7 cellular contexts compared by ENCODE assay signal in the genomic region with DNA sequence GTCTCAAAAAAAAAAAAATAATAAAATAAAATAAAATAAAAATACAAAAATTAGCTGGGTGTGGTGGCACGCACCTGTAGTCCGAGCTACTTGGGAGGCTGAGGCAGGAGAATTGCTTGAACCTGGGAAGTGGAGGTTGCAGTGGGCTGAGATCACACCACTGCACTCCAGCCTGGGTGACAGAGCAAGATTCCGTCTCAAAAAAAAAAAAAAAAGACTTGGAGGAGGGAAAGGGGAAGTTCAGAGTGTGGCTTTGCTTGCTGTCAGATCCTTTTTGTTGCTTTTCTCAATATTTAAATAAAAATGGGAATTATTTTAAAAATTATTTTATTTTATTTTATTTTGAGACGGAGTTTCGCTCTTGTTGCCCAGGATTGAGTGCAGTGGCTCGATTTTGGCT. TPM values are rescaled to one million over a fixed set of nuclear protein-coding genes. Genes with fewer than 3 reads are reported as not detected.
A peak's percentile ranks its signal among the peaks of the same experiment; 100 is the strongest.
DNase-seq lines count a peak whose midpoint lies in the region; ATAC-seq, FAIRE-seq and TF ChIP-seq lines count a peak whose summit lies in the region.
"Not testable (repeated sequence)": the region's sequence is repeated elsewhere in the genome, so short reads cannot be mapped to it uniquely, and the experiment has no call there.

No MANE protein-coding gene starts in this region.

- intact Hi-C loops in K562 (cut with micrococcal nuclease); stomach (cut with DNase I; ENCODE audit: low total_unique reads): not testable (repeated sequence)
- intact Hi-C loops in esophagus muscularis mucosa (cut with DNase I), result loop anchor here (5.0 kb wide), 1 partner anchor 62 kb away; no protein-coding TSS in a partner anchor

- WGBS in K562 (ENCODE audit: insufficient coverage, low coverage, missing lambda C conversion rate), result 85% methylated on average over 5 of the region's 6 CpGs
- WGBS in esophagus muscularis mucosa, result 92% methylated on average over 6 of the region's 6 CpGs
- 78 to 97% (median 90%) methylated on average over 6 of the region's 6 CpGs for WGBS in stomach, 5 donors

- TF ChIP-seq CTCF in RWPE2 (IDR thresholded peaks at IDR 0.05; ENCODE audit: poor library complexity, severe bottlenecking); K562 (IDR thresholded peaks at IDR 0.05 in 2 of 3, conservative IDR thresholded peaks at IDR 0.05 in 1 of 3; ENCODE audit: insufficient read depth in 2 of 3, low read depth in 1 of 3, low read length in 3 of 3); esophagus muscularis mucosa (IDR thresholded peaks at IDR 0.05); neutrophil (IDR thresholded peaks at IDR 0.05); stomach (IDR thresholded peaks at IDR 0.05): not testable (repeated sequence)

- not testable (repeated sequence) for H3K4me2 ChIP-seq in K562 (ENCODE audit: insufficient read depth, low read length)

- not testable (repeated sequence) for ATAC-seq in RWPE2 (ENCODE audit: low read depth); K562

- H3K9me3 ChIP-seq in RWPE2 (ENCODE audit: severe bottlenecking); K562 (replicated peaks; ENCODE audit: control insufficient read depth, insufficient read depth, low read depth, low read length); esophagus muscularis mucosa; neutrophil; stomach: not testable (repeated sequence)

- in situ Hi-C loops in KBM-7 (cut with MboI; ENCODE audit: low pct_unique_long_range_greater_than_20kb, low sequenced_read_pairs); K562 (cut with MboI): not testable (repeated sequence)

- H3K27ac ChIP-seq in RWPE2 (ENCODE audit: poor library complexity, severe bottlenecking), result peak overlapping the region; percentile 86
- H3K27ac ChIP-seq in K562 (ENCODE audit: extremely low read depth, low read depth, low read length), result not testable (repeated sequence)
- peak overlapping the region in 3 of 4 donors; percentile 48 to 61 (median 56) for H3K27ac ChIP-seq in esophagus muscularis mucosa (replicated peaks in 1 of 4)
- H3K27ac ChIP-seq in neutrophil, result peak overlapping the region; percentile 82
- H3K27ac ChIP-seq in stomach, result peak overlapping the region in 3 of 5 donors; percentile 1 to 89 (median 69)

- CTCF ChIA-PET in K562 (lab: Yijun Ruan, JAX; ENCODE audit: low intra/inter-chr PET ratio), result not testable (repeated sequence)

- not testable (repeated sequence) for H3K4me3 ChIP-seq in RWPE2 (ENCODE audit: severe bottlenecking); K562; esophagus muscularis mucosa; stomach
- H3K4me3 ChIP-seq in neutrophil (ENCODE audit: low read depth in 1 of 2, low read length in 1 of 2), result peak overlapping the region in 1 of 2 experiments; percentile 14

- not testable (repeated sequence) for H4K20me1 ChIP-seq in K562 (replicated peaks; ENCODE audit: control insufficient read depth, insufficient read depth, low read length)

- H3K79me2 ChIP-seq in K562 (ENCODE audit: control insufficient read depth, insufficient read depth, low read length), result not testable (repeated sequence)

- not testable (repeated sequence) for H2AFZ ChIP-seq in K562 (ENCODE audit: low read depth, low read length)

- not testable (repeated sequence) for H3K9ac ChIP-seq in K562 (ENCODE audit: insufficient read depth in 1 of 2, low read depth in 2 of 2, low read length in 2 of 2)

- H3K36me3 ChIP-seq in RWPE2 (ENCODE audit: low read depth); K562 (ENCODE audit: control insufficient read depth, insufficient read depth, low read length); esophagus muscularis mucosa; neutrophil; stomach: not testable (repeated sequence)

- TF ChIP-seq EP300 in K562 (IDR thresholded peaks at IDR 0.05; ENCODE audit: low read length); esophagus muscularis mucosa (IDR thresholded peaks at IDR 0.05); stomach (IDR thresholded peaks at IDR 0.05): not testable (repeated sequence)

- H3K9me1 ChIP-seq in K562 (ENCODE audit: control insufficient read depth, insufficient read depth, low read length), result not testable (repeated sequence)

- POLR2A ChIA-PET in K562 (lab: Yijun Ruan, JAX), result not testable (repeated sequence)

- BruUV-seq in K562 (replicated peaks; lab: Mats Ljungman, UMichigan), result not testable (repeated sequence)

- peak; percentile 49 for DNase-seq in KBM-7
- peak; percentile 43 for DNase-seq in NOMO-1 treated with DMSO at 0.1 percent for 48 hours (lab: John Stamatoyannopoulos, UW; ENCODE audit: unreplicated experiment)
- DNase-seq in RWPE2 (ENCODE audit: low spot score); K562 (ENCODE audit: extremely low read depth in 1 of 4, low spot score in 3 of 4); esophagus muscularis mucosa (ENCODE audit: extremely low spot score); stomach: not testable (repeated sequence)

- not testable (repeated sequence) for H3K27me3 ChIP-seq in RWPE2 (ENCODE audit: insufficient read depth, poor library complexity, severe bottlenecking); K562 (ENCODE audit: control insufficient read depth in 2 of 2, insufficient read depth in 2 of 2, low read length in 2 of 2); esophagus muscularis mucosa; neutrophil; stomach

- H3K4me1 ChIP-seq in RWPE2 (ENCODE audit: insufficient read depth, poor library complexity, severe bottlenecking), result peaks cover 24% of the 10 kb centered on the region
- H3K4me1 ChIP-seq in K562 (replicated peaks in 1 of 2; ENCODE audit: control insufficient read depth in 2 of 2, insufficient read depth in 2 of 2, low read length in 2 of 2), result peaks cover 10 to 12% of the 10 kb centered on the region in 2 experiments; a peak in 4 of 5 replicates
- peaks cover 31 to 45% (median 38%) of the 10 kb centered on the region in 4 donors for H3K4me1 ChIP-seq in esophagus muscularis mucosa
- H3K4me1 ChIP-seq in neutrophil (ENCODE audit: control insufficient read depth in 1 of 2, insufficient read depth in 1 of 2, low read depth in 1 of 2, low read length in 1 of 2), result peaks cover 40 to 47% of the 10 kb centered on the region in 2 experiments
- peaks cover 11 to 68% (median 28%) of the 10 kb centered on the region in 4 donors for H3K4me1 ChIP-seq in stomach

- not testable (repeated sequence) for TF ChIP-seq POLR2A in K562 (conservative IDR thresholded peaks at IDR 0.05); esophagus muscularis mucosa (IDR thresholded peaks at IDR 0.05; ENCODE audit: low read depth); stomach (IDR thresholded peaks at IDR 0.05)

- not testable (repeated sequence) for FAIRE-seq in K562 (lab: Jason Lieb, UNC)

- not testable (repeated sequence) for TF ChIP-seq RAD21 in K562 (CRISPR knock-in tag; conservative IDR thresholded peaks at IDR 0.05 in 1 of 2, IDR thresholded peaks at IDR 0.05 in 1 of 2)

RNA-seq across cellular contexts. Expression of gene FOS, which starts 43.4 kb away (rescaled TPM):
- total RNA-seq in K562 (2011; cell fraction: chromatin; rRNA removed; ENCODE audit: low replicate concordance), result 20.9 and 54.0 TPM in 2 replicates
- total RNA-seq in K562 (2011; cell fraction: nucleolus; rRNA removed), result 42.1 and 51.5 TPM in 2 replicates
- total RNA-seq in K562 (2011; cell fraction: nucleoplasm; rRNA removed), result 28.7 and 32.3 TPM in 2 replicates
- total RNA-seq in K562 (2014; rRNA removed) (12.1 and 19.4 TPM in 2 replicates), K562 (2014; rRNA removed; fragmentation: Illumina TruSeq; extraction: Trizol) (4.2 and 8.9 TPM in 2 replicates), K562 (2015; rRNA removed; fragmentation: Illumina TruSeq; extraction: Trizol) (0.54 and 1.1 TPM in 2 replicates), K562 (2021) (13.8 and 17.4 TPM in 2 replicates), esophagus muscularis mucosa (100 to 1,000 TPM in 2 of 4 donors, 10 to 100 TPM in 2; 68.6 to 695 (median 143) TPM), stomach (1,000 to 10,000 TPM in 1 of 5 donors, 100 to 1,000 TPM in 4; 134 to 1,274 (median 649) TPM)
- polyA plus RNA-seq in K562 (2011; rRNA removed) (3.6 and 5.7 TPM in 2 replicates), K562 (2014; fragmentation: Illumina TruSeq; extraction: Trizol) (8.2 and 12.8 TPM in 2 replicates), K562 (2014; fragmentation: Nextera tagmentation; extraction: Ambion mirVana) (1 to 10 TPM in 1 of 2 experiments, under 1 TPM in 1; 0.56 to 2.1 TPM), K562 (2014; rRNA removed) (11.6 and 14.8 TPM in 2 replicates), stomach (10 to 100 TPM; 62.2 to 82.0 (median 77.1) TPM)
- polyA plus RNA-seq in K562 (2011; cell fraction: cytosol; rRNA removed), result 3.7 and 20.6 TPM in 2 replicates
- polyA plus RNA-seq in K562 (2011; cell fraction: nucleus; rRNA removed), result 13.7 and 48.9 TPM in 2 replicates
- 8.3 and 9.7 TPM in 2 replicates for polyA plus RNA-seq in K562 (2012)
- 3.8 and 7.1 TPM in 2 replicates for polyA minus RNA-seq in K562 (2011; rRNA and poly(A)+ RNA removed)
- 7.6 and 8.7 TPM in 2 replicates for polyA minus RNA-seq in K562 (2011; cell fraction: cytosol; rRNA and poly(A)+ RNA removed)
- 24.0 and 43.5 TPM in 2 replicates for polyA minus RNA-seq in K562 (2011; cell fraction: nucleus; rRNA and poly(A)+ RNA removed)

RNA-seq across cellular contexts. Expression of gene TMED10, which starts 58.8 kb away (rescaled TPM):
- total RNA-seq in K562 (2011; cell fraction: chromatin; rRNA removed; ENCODE audit: low replicate concordance), result 104 and 130 TPM in 2 replicates
- total RNA-seq in K562 (2011; cell fraction: nucleolus; rRNA removed), result 186 and 192 TPM in 2 replicates
- total RNA-seq in K562 (2011; cell fraction: nucleoplasm; rRNA removed), result 198 and 249 TPM in 2 replicates
- total RNA-seq in K562 (2014; rRNA removed), result 46.9 and 62.2 TPM in 2 replicates
- 87.9 and 95.0 TPM in 2 replicates for total RNA-seq in K562 (2014; rRNA removed; fragmentation: Illumina TruSeq; extraction: Trizol)
- total RNA-seq in K562 (2015; rRNA removed; fragmentation: Illumina TruSeq; extraction: Trizol), result 101 and 105 TPM in 2 replicates
- 124 and 126 TPM in 2 replicates for total RNA-seq in K562 (2021)
- 169 and 170 TPM in 2 replicates for polyA plus RNA-seq in K562 (2011; rRNA removed)
- 135 and 158 TPM in 2 replicates for polyA plus RNA-seq in K562 (2011; cell fraction: cytosol; rRNA removed)
- 48.7 and 51.6 TPM in 2 replicates for polyA plus RNA-seq in K562 (2011; cell fraction: nucleus; rRNA removed)
- 81.0 and 147 TPM in 2 replicates for polyA plus RNA-seq in K562 (2012)
- polyA plus RNA-seq in K562 (2014; fragmentation: Illumina TruSeq; extraction: Trizol), result 154 and 185 TPM in 2 replicates
- polyA plus RNA-seq in K562 (2014; fragmentation: Nextera tagmentation; extraction: Ambion mirVana), result 100 to 1,000 TPM; 206 to 233 TPM
- polyA plus RNA-seq in K562 (2014; rRNA removed), result 84.7 and 134 TPM in 2 replicates
- polyA minus RNA-seq in K562 (2011; rRNA and poly(A)+ RNA removed), result 234 and 258 TPM in 2 replicates
- polyA minus RNA-seq in K562 (2011; cell fraction: cytosol; rRNA and poly(A)+ RNA removed), result 112 and 142 TPM in 2 replicates
- polyA minus RNA-seq in K562 (2011; cell fraction: nucleus; rRNA and poly(A)+ RNA removed), result 30.7 and 39.5 TPM in 2 replicates
- total RNA-seq in esophagus muscularis mucosa, result 100 to 1,000 TPM; 115 to 164 (median 129) TPM
- total RNA-seq in stomach, result 100 to 1,000 TPM in 4 of 5 donors, 10 to 100 TPM in 1; 26.6 to 292 (median 140) TPM
- 10 to 100 TPM; 48.4 to 71.7 (median 61.9) TPM for polyA plus RNA-seq in stomach
